In genomic region chr17:12571606-12572005, GRCh38 we compare ENCODE assay signal across 31 cellular contexts.
"Had no signal": no experiment of that assay in that cellular context is flagged by ENCODE, and none has a peak within 500 bp of the region (broad histone marks: within the 10 kb centered on the region; RNA-seq: fewer than 3 reads in every experiment).

No MANE protein-coding gene starts in this region.

- H3K36me3 ChIP-seq: adrenal gland, brain microvascular endothelial cell, breast epithelium had no signal

- H3K4me3 ChIP-seq: adrenal gland, body of pancreas, breast epithelium had no signal

- H3K27me3 ChIP-seq: adrenal gland, body of pancreas, brain microvascular endothelial cell had no signal

- H3K9me3 ChIP-seq: adrenal gland, body of pancreas, breast epithelium had no signal

- DNase-seq: activated B cell treated with CpG ODN at 0.5 μM for 24 hours; activated CD4-positive, alpha-beta memory T cell treated with anti-CD3 and anti-CD28 coated beads for 36 hours; activated CD4-positive, alpha-beta T cell treated with anti-CD3 and anti-CD28 coated beads for 4 hours; activated CD4-positive, alpha-beta T cell treated with anti-CD3 and anti-CD28 coated beads, Interleukin-2, amount 10 ng/mL, durations not matched to agents 24 days and 14 days; activated CD4-positive, alpha-beta T cell treated with anti-CD3 and anti-CD28 coated beads, Interleukin-2, amount 50 U/mL, for 1 hour; activated CD4-positive, alpha-beta T cell treated with anti-CD3 and anti-CD28 coated beads, Interleukin-2, amount 50 U/mL, for 4 hours; activated CD4-positive, CD25-positive, alpha-beta regulatory T cell treated with anti-CD3 and anti-CD28 coated beads, Interleukin-2, amount 50 U/mL, for 72 hours; activated CD8-positive, alpha-beta memory T cell treated with anti-CD3 and anti-CD28 coated beads, Interleukin-2, amount 50 U/mL, for 4 hours; activated CD8-positive, alpha-beta T cell treated with anti-CD3 and anti-CD28 coated beads for 36 hours; activated effector memory CD4-positive, alpha-beta T cell treated with anti-CD3 and anti-CD28 coated beads, Interleukin-2, amount 50 U/mL, for 16 hours; activated gamma-delta T cell treated with Interleukin-2 at 50 U/mL for 16 hours; activated naive CD4-positive, alpha-beta T cell; activated naive CD4-positive, alpha-beta T cell treated with anti-CD3 and anti-CD28 coated beads for 36 hours; activated naive CD4-positive, alpha-beta T cell treated with anti-CD3 and anti-CD28 coated beads, Interleukin-2, amount 50 U/mL, for 16 hours; activated naive CD8-positive, alpha-beta T cell treated with anti-CD3 and anti-CD28 coated beads for 36 hours; activated T-cell treated with anti-CD3 and anti-CD28 coated beads for 4 hours; activated T-cell treated with anti-CD3 and anti-CD28 coated beads, Interleukin-2, amount 50 U/mL, for 1 hour; activated T-cell treated with anti-CD3 and anti-CD28 coated beads, Interleukin-2, amount 50 U/mL, for 4 hours; activated T-cell treated with anti-CD3 and anti-CD28 coated beads, Interleukin-2, amount 50 U/mL, for 72 hours; adrenal gland; amniotic stem cell; aorta; body of pancreas; brain microvascular endothelial cell; central memory CD4-positive, alpha-beta T cell; T-helper 2 cell; T-helper 9 cell had no signal

- H3K27ac ChIP-seq: adrenal gland, body of pancreas, brain microvascular endothelial cell, breast epithelium, VCaP had no signal

- H3K4me1 ChIP-seq: adrenal gland, body of pancreas, breast epithelium had no signal

- ATAC-seq: activated CD8-positive, alpha-beta T cell treated with anti-CD3 and anti-CD28 coated beads for 36 hours; activated naive CD4-positive, alpha-beta T cell treated with anti-CD3 and anti-CD28 coated beads, Interleukin-2, amount 50 U/mL, for 72 hours; activated T-cell treated with anti-CD3 and anti-CD28 coated beads, Interleukin-2, amount 50 U/mL, for 4 hours; activated T-cell treated with anti-CD3 and anti-CD28 coated beads, Interleukin-2, amount 50 U/mL, for 72 hours; activated T-helper 17 cell treated with anti-CD3 and anti-CD28 coated beads, Interleukin-2, amount 50 U/mL, for 72 hours; body of pancreas had no signal
